Comparison of ENCODE assay signal across 11 cellular contexts in genomic region chr12:13197526-13198141, GRCh38. TPM values are rescaled to one million over a fixed set of nuclear protein-coding genes. Genes with fewer than 3 reads are reported as not detected.
DNase-seq lines count a peak whose midpoint lies in the region; ATAC-seq and TF ChIP-seq lines count a peak whose summit lies in the region.
"Had no signal": no experiment of that assay in that cellular context is flagged by ENCODE, and none has a peak within 500 bp of the region (broad histone marks: within the 10 kb centered on the region; RNA-seq: fewer than 3 reads in every experiment).

No MANE protein-coding gene starts in this region.

- H3K4me2 ChIP-seq in trophoblast cell (ENCODE audit: low read length): no peak overlapping the region

- no peak overlapping the region for H4K12ac ChIP-seq in trophoblast cell (ENCODE audit: low read depth, low read length)

- no peak for TF ChIP-seq CTCF in activated CD8-positive, alpha-beta T cell treated with anti-CD3 and anti-CD28 coated beads for 36 hours (IDR thresholded peaks at IDR 0.05)
- no peak for TF ChIP-seq CTCF in body of pancreas (IDR thresholded peaks at IDR 0.05)
- no peak for TF ChIP-seq CTCF in right lobe of liver (IDR thresholded peaks at IDR 0.05)
- TF ChIP-seq CTCF in tibial nerve (IDR thresholded peaks at IDR 0.05): no peak

- H3K4me3 ChIP-seq in body of pancreas (no peak overlapping the region), right lobe of liver (peak overlapping the region in 2 of 3 donors; percentile 33 to 37), tibial nerve (peak overlapping the region; percentile 43 to 65 (median 50)), trophoblast cell (ENCODE audit: low read depth, low read length) (no peak overlapping the region)

- H3K27ac Mint-ChIP-seq in activated CD8-positive, alpha-beta T cell treated with anti-CD3 and anti-CD28 coated beads for 36 hours: no peak overlapping the region
- H3K27ac Mint-ChIP-seq in activated CD8-positive, alpha-beta T cell treated with anti-CD3 and anti-CD28 coated beads, Interleukin-2, amount 10 ng/mL, durations not matched to agents 7 days and 5 days: no peak overlapping the region

- no peak overlapping the region for H4K8ac ChIP-seq in trophoblast cell (ENCODE audit: low read depth, low read length)

- no peaks in the 10 kb centered on the region for H3K9me3 Mint-ChIP-seq in activated CD8-positive, alpha-beta T cell treated with anti-CD3 and anti-CD28 coated beads for 36 hours
- no peaks in the 10 kb centered on the region for H3K9me3 Mint-ChIP-seq in activated CD8-positive, alpha-beta T cell treated with anti-CD3 and anti-CD28 coated beads, Interleukin-2, amount 10 ng/mL, durations not matched to agents 7 days and 5 days (ENCODE audit: insufficient read depth)

- H3K27ac ChIP-seq in body of pancreas: peak overlapping the region in 2 of 4 donors; percentile 47 to 72
- peak overlapping the region in 2 of 3 donors; percentile 29 to 72 for H3K27ac ChIP-seq in right lobe of liver
- peak overlapping the region; percentile 78 to 98 (median 94) for H3K27ac ChIP-seq in tibial nerve
- no peak overlapping the region for H3K27ac ChIP-seq in trophoblast cell (ENCODE audit: low read depth, low read length)
- H3K27ac ChIP-seq: C4-2B had no signal

- peaks cover 12% of the 10 kb centered on the region for H3K79me1 ChIP-seq in trophoblast cell (ENCODE audit: low read length)

- POLR2A ChIA-PET in activated CD8-positive, alpha-beta T cell treated with anti-CD3 and anti-CD28 coated beads for 36 hours (lab: Charles Lee): interaction anchor here (0.9 kb wide), 1 partner anchor 14 kb away, joined by 3 read pairs; no protein-coding TSS in a partner anchor
- POLR2A ChIA-PET in activated CD8-positive, alpha-beta T cell treated with anti-CD3 and anti-CD28 coated beads, Interleukin-2, amount 10 ng/mL, durations not matched to agents 7 days and 5 days (lab: Charles Lee): no interaction called here

- H3K4me1 ChIP-seq in body of pancreas: peaks cover 21% of the 10 kb centered on the region
- H3K4me1 ChIP-seq in right lobe of liver: peaks cover 0 to 22% (median 6%) of the 10 kb centered on the region in 4 donors
- H3K4me1 ChIP-seq in tibial nerve: peaks cover 0 to 82% (median 39%) of the 10 kb centered on the region in 4 donors
- peaks cover 23 to 31% of the 10 kb centered on the region in 2 experiments for H3K4me1 ChIP-seq in trophoblast cell (ENCODE audit: control insufficient read depth in 1 of 2, insufficient read depth in 2 of 2, low read length in 2 of 2)

- H3K79me2 ChIP-seq in trophoblast cell (ENCODE audit: control insufficient read depth, insufficient read depth, low read length, poor library complexity): peaks cover 2% of the 10 kb centered on the region

- H2BK5ac ChIP-seq in trophoblast cell (ENCODE audit: low read depth, low read length, poor library complexity): no peak overlapping the region

- H3K9me3 ChIP-seq in body of pancreas (no peaks in the 10 kb centered on the region), right lobe of liver (no peaks in the 10 kb centered on the region), tibial nerve (no peaks in the 10 kb centered on the region), trophoblast cell (ENCODE audit: insufficient read depth, low read depth, low read length) (no peaks in the 10 kb centered on the region)

- no peak for ATAC-seq in activated CD8-positive, alpha-beta T cell treated with anti-CD3 and anti-CD28 coated beads for 36 hours
- no peak for ATAC-seq in activated CD8-positive, alpha-beta T cell treated with anti-CD3 and anti-CD28 coated beads, Interleukin-2, amount 10 ng/mL, durations not matched to agents 7 days and 5 days
- ATAC-seq in body of pancreas (no peak), right lobe of liver (no peak)

- peaks cover 27% of the 10 kb centered on the region for H3K4me1 Mint-ChIP-seq in activated CD8-positive, alpha-beta T cell treated with anti-CD3 and anti-CD28 coated beads for 36 hours (ENCODE audit: low read depth)
- H3K4me1 Mint-ChIP-seq in activated CD8-positive, alpha-beta T cell treated with anti-CD3 and anti-CD28 coated beads, Interleukin-2, amount 10 ng/mL, durations not matched to agents 7 days and 5 days (ENCODE audit: low read depth): peaks cover 41% of the 10 kb centered on the region

- no peak overlapping the region for H3K18ac ChIP-seq in trophoblast cell (ENCODE audit: low read length)

- CTCF ChIA-PET in activated CD8-positive, alpha-beta T cell treated with anti-CD3 and anti-CD28 coated beads for 36 hours (lab: Charles Lee): interaction anchor here (2.6 kb wide), 1 partner anchor 14 kb away, joined by 11 read pairs; no protein-coding TSS in a partner anchor
- CTCF ChIA-PET in activated CD8-positive, alpha-beta T cell treated with anti-CD3 and anti-CD28 coated beads, Interleukin-2, amount 10 ng/mL, durations not matched to agents 7 days and 5 days (lab: Charles Lee): interaction anchor here (1.4 to 3.8 kb wide), 2 partner anchors 9 to 14 kb away, joined by 4 to 33 read pairs; no protein-coding TSS in a partner anchor

- H3K9ac ChIP-seq in trophoblast cell (ENCODE audit: low read length): no peak overlapping the region

- TF ChIP-seq EP300 in tibial nerve (IDR thresholded peaks at IDR 0.05): peak in 1 of 2 donors; percentile 50

- H3K23ac ChIP-seq in trophoblast cell (ENCODE audit: low read length): no peak overlapping the region

- 67 to 68% methylated on average over 9 of the region's 9 CpGs for WGBS in body of pancreas, 2 donors
- WGBS in right lobe of liver (ENCODE audit: insufficient coverage, low coverage, low lambda C conversion rate, missing lambda C conversion rate): 50% methylated on average over 7 of the region's 9 CpGs
- 17 to 23% methylated on average over 9 of the region's 9 CpGs for WGBS in tibial nerve, 2 donors
- 100% methylated on average over 1 of the region's 9 CpGs for WGBS in trophoblast cell (ENCODE audit: extremely low coverage, insufficient coverage, insufficient read length)

- intact Hi-C loops in activated CD8-positive, alpha-beta T cell treated with anti-CD3 and anti-CD28 coated beads for 36 hours (cut with micrococcal nuclease): no loop called here
- intact Hi-C loops in body of pancreas (cut with DNase I) (no loop called here), right lobe of liver (cut with DNase I) (no loop called here)

- no peak overlapping the region for H2BK12ac ChIP-seq in trophoblast cell (ENCODE audit: low read length)

- H3K36me3 ChIP-seq in body of pancreas (replicated peaks in 1 of 2; ENCODE audit: insufficient read depth in 1 of 2, low read depth in 2 of 2) (no peaks in the 10 kb centered on the region), right lobe of liver (no peaks in the 10 kb centered on the region), tibial nerve (no peaks in the 10 kb centered on the region), trophoblast cell (ENCODE audit: control insufficient read depth in 1 of 2, insufficient read depth in 2 of 2, low read length in 2 of 2) (no peaks in the 10 kb centered on the region)

- no peak overlapping the region for H2AK5ac ChIP-seq in trophoblast cell (ENCODE audit: low read length)

- DNase-seq in activated CD8-positive, alpha-beta T cell treated with anti-CD3 and anti-CD28 coated beads for 36 hours: no peak
- no peak for DNase-seq in activated CD8-positive, alpha-beta T cell treated with anti-CD3 and anti-CD28 coated beads, Interleukin-2, amount 10 ng/mL, durations not matched to agents 7 days and 5 days
- DNase-seq in body of pancreas: peak in 3 of 4 donors; percentile 10 to 38 (median 17)
- no peak for DNase-seq in right lobe of liver
- peak; percentile 48 to 67 for DNase-seq in tibial nerve (ENCODE audit: low spot score in 2 of 2)
- no peak for DNase-seq in trophoblast cell
- no peak for DNase-seq in HuH-7.5 (ENCODE audit: low spot score)
- no peak for DNase-seq in kidney glomerular epithelial cell (lab: John Stamatoyannopoulos, UW)
- DNase-seq: NCI-H2171 treated with DMSO at 0.1 percent for 48 hours; stimulated activated CD4-positive, alpha-beta T cell treated with anti-CD3 and anti-CD28 coated beads, Interleukin-15, amount 100 ng/mL, for 24 hours had no signal

- H3K4me3 Mint-ChIP-seq in activated CD8-positive, alpha-beta T cell treated with anti-CD3 and anti-CD28 coated beads for 36 hours: peak overlapping the region; percentile 80
- H3K4me3 Mint-ChIP-seq in activated CD8-positive, alpha-beta T cell treated with anti-CD3 and anti-CD28 coated beads, Interleukin-2, amount 10 ng/mL, durations not matched to agents 7 days and 5 days: no peak overlapping the region

- no peak overlapping the region for H2AFZ ChIP-seq in trophoblast cell (ENCODE audit: insufficient read depth, low read length, poor library complexity)

- H3K36me3 Mint-ChIP-seq in activated CD8-positive, alpha-beta T cell treated with anti-CD3 and anti-CD28 coated beads for 36 hours (ENCODE audit: low read depth): no peaks in the 10 kb centered on the region
- no peaks in the 10 kb centered on the region for H3K36me3 Mint-ChIP-seq in activated CD8-positive, alpha-beta T cell treated with anti-CD3 and anti-CD28 coated beads, Interleukin-2, amount 10 ng/mL, durations not matched to agents 7 days and 5 days (ENCODE audit: low read depth)

- H3K27me3 Mint-ChIP-seq in activated CD8-positive, alpha-beta T cell treated with anti-CD3 and anti-CD28 coated beads for 36 hours: peaks cover 8% of the 10 kb centered on the region
- H3K27me3 Mint-ChIP-seq in activated CD8-positive, alpha-beta T cell treated with anti-CD3 and anti-CD28 coated beads, Interleukin-2, amount 10 ng/mL, durations not matched to agents 7 days and 5 days (ENCODE audit: low read depth): peaks cover 40% of the 10 kb centered on the region

- no peak overlapping the region for H2BK120ac ChIP-seq in trophoblast cell (ENCODE audit: insufficient read depth, low read length, poor library complexity)

- no peak overlapping the region for H4K91ac ChIP-seq in trophoblast cell (ENCODE audit: low read depth, low read length)

- TF ChIP-seq POLR2A in body of pancreas (IDR thresholded peaks at IDR 0.05): peak in 2 of 3 donors; percentile 4 to 17
- TF ChIP-seq POLR2A in right lobe of liver (IDR thresholded peaks at IDR 0.05): no peak
- TF ChIP-seq POLR2A in tibial nerve (IDR thresholded peaks at IDR 0.05): no peak

- H3K27me3 ChIP-seq in body of pancreas (no peaks in the 10 kb centered on the region), right lobe of liver (no peaks in the 10 kb centered on the region), tibial nerve (no peaks in the 10 kb centered on the region), trophoblast cell (ENCODE audit: insufficient read depth, low read length) (no peaks in the 10 kb centered on the region)

- H3K4ac ChIP-seq in trophoblast cell (ENCODE audit: low read depth, low read length): no peak overlapping the region

- H3K14ac ChIP-seq in trophoblast cell (ENCODE audit: low read length): no peak overlapping the region

RNA-seq across cellular contexts. Expression of gene EMP1, which starts 1.1 kb away (rescaled TPM):
- 1 to 10 TPM; 3.1 to 3.6 TPM for total RNA-seq in activated CD8-positive, alpha-beta T cell treated with anti-CD3 and anti-CD28 coated beads for 36 hours
- 1 to 10 TPM; 4.4 to 7.6 TPM for total RNA-seq in activated CD8-positive, alpha-beta T cell treated with anti-CD3 and anti-CD28 coated beads, Interleukin-2, amount 10 ng/mL, durations not matched to agents 7 days and 5 days
- total RNA-seq in body of pancreas (10 to 100 TPM; 29.0 to 40.5 TPM), right lobe of liver (10 to 100 TPM in 4 of 6 experiments, 1 to 10 TPM in 2; 3.1 to 25.0 (median 14.5) TPM), tibial nerve (100 to 1,000 TPM; 231 to 489 (median 258) TPM)
- 10.1 and 10.7 TPM in 2 replicates for polyA plus RNA-seq in trophoblast cell (2013)

Comparison
In these comparisons a context has a peak if more than half of its experiments do, and no peak if none do; other contexts are left out.
1. DNase-seq: peak in body of pancreas (3 of 4) and tibial nerve (2 of 2); none in activated CD8-positive, alpha-beta T cell treated with anti-CD3 and anti-CD28 coated beads for 36 hours (single experiment), activated CD8-positive, alpha-beta T cell treated with anti-CD3 and anti-CD28 coated beads, Interleukin-2, amount 10 ng/mL, durations not matched to agents 7 days and 5 days (single experiment), right lobe of liver (0 of 3), trophoblast cell (0 of 2), HuH-7.5 (single experiment) and kidney glomerular epithelial cell (single experiment).
2. H3K4me3 ChIP-seq: peak in right lobe of liver (2 of 3) and tibial nerve (4 of 4); none in body of pancreas (0 of 2) and trophoblast cell (single experiment).
3. POLR2A ChIP-seq: peak in body of pancreas (2 of 3); none in right lobe of liver (single experiment) and tibial nerve (0 of 2).
4. RNA of gene EMP1, which starts 1.1 kb away (total RNA-seq): 231 to 489 TPM in tibial nerve; 29.0 to 40.5 TPM in body of pancreas, 3.1 to 25.0 TPM in right lobe of liver, 4.4 to 7.6 TPM in activated CD8-positive, alpha-beta T cell treated with anti-CD3 and anti-CD28 coated beads, Interleukin-2, amount 10 ng/mL, durations not matched to agents 7 days and 5 days and 3.1 to 3.6 TPM in activated CD8-positive, alpha-beta T cell treated with anti-CD3 and anti-CD28 coated beads for 36 hours; every median in the first group is over 4 times any median in the second.